In the genomic region with DNA sequence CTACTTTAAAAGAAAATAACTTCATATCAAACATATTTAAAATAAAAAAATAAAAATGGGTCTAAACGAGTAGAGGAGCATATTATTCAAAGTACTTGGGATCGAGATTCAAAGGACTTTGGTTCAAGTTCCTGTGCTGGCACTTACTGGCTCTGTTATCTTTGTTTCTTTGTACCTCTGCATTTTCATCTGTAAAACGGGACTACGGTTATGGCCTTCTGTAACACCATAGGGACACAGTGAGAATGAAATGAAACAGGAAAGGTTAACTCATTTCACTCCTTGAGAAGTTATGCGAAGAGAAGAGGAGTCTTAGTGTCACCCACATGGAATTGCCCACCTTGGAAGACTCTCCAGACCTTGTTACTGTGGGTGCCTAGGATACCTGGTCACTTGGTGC, we compare ENCODE assay signal across 35 cellular contexts.
"Had no signal": no experiment of that assay in that cellular context is flagged by ENCODE, and none has a peak within 500 bp of the region (broad histone marks: within the 10 kb centered on the region; RNA-seq: fewer than 3 reads in every experiment).

No MANE protein-coding gene starts in this region.

- H3K36me3 ChIP-seq: MG63 had no signal

- H3K4me3 ChIP-seq: MG63 had no signal

- H3K27ac ChIP-seq: KMS-11 had no signal

- H3K4me2 ChIP-seq: KMS-11 had no signal

- DNase-seq: Karpas-422, Kasumi-1, MG63, MM.1S, MV-4-11, NCI-H1048, NCI-H1092, NCI-H1092 treated with DMSO at 0.1 percent for 48 hours, NCI-H1105, NCI-H1105 treated with DMSO at 0.1 percent for 48 hours, NCI-H1417, NCI-H1417 treated with DMSO at 0.1 percent for 48 hours, NCI-H1436, NCI-H1436 treated with DMSO at 0.1 percent for 48 hours, NCI-H146, NCI-H1694, NCI-H1694 treated with DMSO at 0.1 percent for 48 hours, NCI-H187, NCI-H187 treated with DMSO at 0.1 percent for 48 hours, NCI-H1930, NCI-H2029, NCI-H2029 treated with DMSO at 0.1 percent for 48 hours, NCI-H2081, NCI-H2081 treated with DMSO at 0.1 percent for 48 hours, NCI-H2107, NCI-H2171, NCI-H2171 treated with DMSO at 0.1 percent for 48 hours, NCI-H2227 treated with DMSO at 0.1 percent for 48 hours, NCI-H226, NCI-H345, NCI-H446, NCI-H446 treated with DMSO at 0.1 percent for 48 hours, NCI-H510A, NCI-H510A treated with DMSO at 0.1 percent for 48 hours had no signal

- H3K9ac ChIP-seq: KMS-11 had no signal

- H3K9me3 ChIP-seq: MG63 had no signal
